Comparison of ENCODE assay signal across 18 cellular contexts in genomic region chr9:16063241-16063591, GRCh38.
"Had no signal": no experiment of that assay in that cellular context is flagged by ENCODE, and none has a peak within 500 bp of the region (broad histone marks: within the 10 kb centered on the region; RNA-seq: fewer than 3 reads in every experiment).

No MANE protein-coding gene starts in this region.

- ATAC-seq: body of pancreas; left colon; mucosa of descending colon; naive thymus-derived CD8-positive, alpha-beta T cell; right lobe of liver; upper lobe of right lung; WTC11 had no signal

- H3K4me1 ChIP-seq: body of pancreas, prostate gland, right lobe of liver, testis, upper lobe of right lung had no signal

- H3K36me3 ChIP-seq: prostate gland, right lobe of liver, upper lobe of right lung had no signal

- H3K9me3 ChIP-seq: body of pancreas, mucosa of descending colon, prostate gland, right lobe of liver, testis, upper lobe of right lung had no signal

- H3K27me3 Mint-ChIP-seq: activated CD4-positive, alpha-beta T cell treated with anti-CD3 and anti-CD28 coated beads, Interleukin-2, amount 10 ng/mL, durations not matched to agents 7 days and 5 days; dendritic cell treated with granulocyte-macrophage colony-stimulating factor and Interleukin-4, amounts not matched to agents 40 ng/mL and 50 ng/mL, for 4 days; naive thymus-derived CD8-positive, alpha-beta T cell had no signal

- DNase-seq: activated CD4-positive, alpha-beta T cell treated with anti-CD3 and anti-CD28 coated beads, Interleukin-2, amount 10 ng/mL, durations not matched to agents 7 days and 5 days; activated CD8-positive, alpha-beta memory T cell treated with anti-CD3 and anti-CD28 coated beads for 24 hours; body of pancreas; erythroblast; immature natural killer cell; left colon; mucosa of descending colon; naive thymus-derived CD8-positive, alpha-beta T cell; right lobe of liver; stimulated activated CD4-positive, alpha-beta T cell treated with anti-CD3 and anti-CD28 coated beads, Interleukin-2, amount 100 ng/mL, for 24 hours; stimulated activated naive CD4-positive, alpha-beta T cell treated with Interleukin-2 at 50 U/mL for 16 hours; testis; upper lobe of right lung had no signal

- H3K9me3 Mint-ChIP-seq: activated CD4-positive, alpha-beta T cell treated with anti-CD3 and anti-CD28 coated beads, Interleukin-2, amount 10 ng/mL, durations not matched to agents 7 days and 5 days; dendritic cell treated with granulocyte-macrophage colony-stimulating factor and Interleukin-4, amounts not matched to agents 40 ng/mL and 50 ng/mL, for 4 days; immature natural killer cell had no signal

- H3K27ac ChIP-seq: body of pancreas, prostate gland, right lobe of liver, testis, upper lobe of right lung had no signal

- H3K4me3 ChIP-seq: body of pancreas, lung, mucosa of descending colon, prostate gland, right lobe of liver, testis, upper lobe of right lung had no signal

- H3K4me3 Mint-ChIP-seq: activated CD4-positive, alpha-beta T cell treated with anti-CD3 and anti-CD28 coated beads, Interleukin-2, amount 10 ng/mL, durations not matched to agents 7 days and 5 days; activated naive CD4-positive, alpha-beta T cell treated with anti-CD3 and anti-CD28 coated beads for 36 hours; dendritic cell treated with granulocyte-macrophage colony-stimulating factor and Interleukin-4, amounts not matched to agents 40 ng/mL and 50 ng/mL, for 4 days; immature natural killer cell; naive thymus-derived CD8-positive, alpha-beta T cell; WTC11 had no signal

- H3K27ac Mint-ChIP-seq: activated CD4-positive, alpha-beta T cell treated with anti-CD3 and anti-CD28 coated beads, Interleukin-2, amount 10 ng/mL, durations not matched to agents 7 days and 5 days; activated naive CD4-positive, alpha-beta T cell treated with anti-CD3 and anti-CD28 coated beads for 36 hours; dendritic cell treated with granulocyte-macrophage colony-stimulating factor and Interleukin-4, amounts not matched to agents 40 ng/mL and 50 ng/mL, for 4 days; immature natural killer cell; WTC11 had no signal

- H3K36me3 Mint-ChIP-seq: immature natural killer cell, WTC11 had no signal

- H3K27me3 ChIP-seq: body of pancreas, right lobe of liver, testis, upper lobe of right lung had no signal
